1 cellular context compared by ENCODE assay signal in genomic region chr19:16470911-16471811, GRCh38.
TF ChIP-seq lines count a peak whose summit lies in the region.

No MANE protein-coding gene starts in this region.

TF ChIP-seq in HEK293, 187 proteins besides CTCF, POLR2A, EP300 and RAD21 (continued from another document and continues in another):
- TF ChIP-seq, protein P1, sequence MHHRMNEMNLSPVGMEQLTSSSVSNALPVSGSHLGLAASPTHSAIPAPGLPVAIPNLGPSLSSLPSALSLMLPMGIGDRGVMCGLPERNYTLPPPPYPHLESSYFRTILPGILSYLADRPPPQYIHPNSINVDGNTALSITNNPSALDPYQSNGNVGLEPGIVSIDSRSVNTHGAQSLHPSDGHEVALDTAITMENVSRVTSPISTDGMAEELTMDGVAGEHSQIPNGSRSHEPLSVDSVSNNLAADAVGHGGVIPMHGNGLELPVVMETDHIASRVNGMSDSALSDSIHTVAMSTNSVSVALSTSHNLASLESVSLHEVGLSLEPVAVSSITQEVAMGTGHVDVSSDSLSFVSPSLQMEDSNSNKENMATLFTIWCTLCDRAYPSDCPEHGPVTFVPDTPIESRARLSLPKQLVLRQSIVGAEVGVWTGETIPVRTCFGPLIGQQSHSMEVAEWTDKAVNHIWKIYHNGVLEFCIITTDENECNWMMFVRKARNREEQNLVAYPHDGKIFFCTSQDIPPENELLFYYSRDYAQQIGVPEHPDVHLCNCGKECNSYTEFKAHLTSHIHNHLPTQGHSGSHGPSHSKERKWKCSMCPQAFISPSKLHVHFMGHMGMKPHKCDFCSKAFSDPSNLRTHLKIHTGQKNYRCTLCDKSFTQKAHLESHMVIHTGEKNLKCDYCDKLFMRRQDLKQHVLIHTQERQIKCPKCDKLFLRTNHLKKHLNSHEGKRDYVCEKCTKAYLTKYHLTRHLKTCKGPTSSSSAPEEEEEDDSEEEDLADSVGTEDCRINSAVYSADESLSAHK (tag by site-specific recombination; IDR thresholded peaks at IDR 0.05): no peak
- TF ChIP-seq, protein P2, sequence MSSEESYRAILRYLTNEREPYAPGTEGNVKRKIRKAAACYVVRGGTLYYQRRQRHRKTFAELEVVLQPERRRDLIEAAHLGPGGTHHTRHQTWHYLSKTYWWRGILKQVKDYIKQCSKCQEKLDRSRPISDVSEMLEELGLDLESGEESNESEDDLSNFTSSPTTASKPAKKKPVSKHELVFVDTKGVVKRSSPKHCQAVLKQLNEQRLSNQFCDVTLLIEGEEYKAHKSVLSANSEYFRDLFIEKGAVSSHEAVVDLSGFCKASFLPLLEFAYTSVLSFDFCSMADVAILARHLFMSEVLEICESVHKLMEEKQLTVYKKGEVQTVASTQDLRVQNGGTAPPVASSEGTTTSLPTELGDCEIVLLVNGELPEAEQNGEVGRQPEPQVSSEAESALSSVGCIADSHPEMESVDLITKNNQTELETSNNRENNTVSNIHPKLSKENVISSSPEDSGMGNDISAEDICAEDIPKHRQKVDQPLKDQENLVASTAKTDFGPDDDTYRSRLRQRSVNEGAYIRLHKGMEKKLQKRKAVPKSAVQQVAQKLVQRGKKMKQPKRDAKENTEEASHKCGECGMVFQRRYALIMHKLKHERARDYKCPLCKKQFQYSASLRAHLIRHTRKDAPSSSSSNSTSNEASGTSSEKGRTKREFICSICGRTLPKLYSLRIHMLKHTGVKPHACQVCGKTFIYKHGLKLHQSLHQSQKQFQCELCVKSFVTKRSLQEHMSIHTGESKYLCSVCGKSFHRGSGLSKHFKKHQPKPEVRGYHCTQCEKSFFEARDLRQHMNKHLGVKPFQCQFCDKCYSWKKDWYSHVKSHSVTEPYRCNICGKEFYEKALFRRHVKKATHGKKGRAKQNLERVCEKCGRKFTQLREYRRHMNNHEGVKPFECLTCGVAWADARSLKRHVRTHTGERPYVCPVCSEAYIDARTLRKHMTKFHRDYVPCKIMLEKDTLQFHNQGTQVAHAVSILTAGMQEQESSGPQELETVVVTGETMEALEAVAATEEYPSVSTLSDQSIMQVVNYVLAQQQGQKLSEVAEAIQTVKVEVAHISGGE (tag by site-specific recombination; conservative IDR thresholded peaks at IDR 0.05; ENCODE audit: low read depth): peak; percentile 31; the same call in 1 of the 2 replicates
- TF ChIP-seq ZNF791 (tag by site-specific recombination; IDR thresholded peaks at IDR 0.05) (no peak), ZBTB21 (tag by site-specific recombination; IDR thresholded peaks at IDR 0.05) (no peak), SCRT2 (tag by site-specific recombination; IDR thresholded peaks at IDR 0.05) (no peak), ZNF24 (tag by site-specific recombination; IDR thresholded peaks at IDR 0.05) (peak; percentile 69; the same call in 1 of the 2 replicates), ZNF354C (tag by site-specific recombination; IDR thresholded peaks at IDR 0.05; ENCODE audit: borderline replicate concordance, low read depth) (no peak), PRDM6 (tag by site-specific recombination; IDR thresholded peaks at IDR 0.05) (no peak), ZFP37 (tag by site-specific recombination; IDR thresholded peaks at IDR 0.05) (no peak), ZNF362 (tag by site-specific recombination; IDR thresholded peaks at IDR 0.05) (no peak), ZNF174 (tag by site-specific recombination; IDR thresholded peaks at IDR 0.05) (no peak), ZNF776 (tag by site-specific recombination; IDR thresholded peaks at IDR 0.05; ENCODE audit: borderline replicate concordance) (no peak), ZNF391 (tag by site-specific recombination; IDR thresholded peaks at IDR 0.05; ENCODE audit: borderline replicate concordance, low read depth) (no peak), ZBTB17 (tag by site-specific recombination; IDR thresholded peaks at IDR 0.05) (peak; percentile 79), ZBTB20 (tag by site-specific recombination; IDR thresholded peaks at IDR 0.05) (peak; percentile 66; the same call in 1 of the 2 replicates), PATZ1 (tag by site-specific recombination; IDR thresholded peaks at IDR 0.05) (no peak), ZNF366 (tag by site-specific recombination; conservative IDR thresholded peaks at IDR 0.05) (0 out of 2 replicates have a peak, but pooled peaks have one; percentile 15), ZNF558 (tag by site-specific recombination; IDR thresholded peaks at IDR 0.05) (no peak), PRDM2 (tag by site-specific recombination; IDR thresholded peaks at IDR 0.05; ENCODE audit: borderline replicate concordance) (no peak), PRDM10 (tag by site-specific recombination; IDR thresholded peaks at IDR 0.05) (peak; percentile 85), ZBTB48 (tag by site-specific recombination; IDR thresholded peaks at IDR 0.05) (no peak), ZNF239 (tag by site-specific recombination; IDR thresholded peaks at IDR 0.05) (no peak), ZNF114 (tag by site-specific recombination; IDR thresholded peaks at IDR 0.05) (no peak), ZNF311 (tag by site-specific recombination; IDR thresholded peaks at IDR 0.05; ENCODE audit: borderline replicate concordance) (no peak)
- TF ChIP-seq, protein P3, sequence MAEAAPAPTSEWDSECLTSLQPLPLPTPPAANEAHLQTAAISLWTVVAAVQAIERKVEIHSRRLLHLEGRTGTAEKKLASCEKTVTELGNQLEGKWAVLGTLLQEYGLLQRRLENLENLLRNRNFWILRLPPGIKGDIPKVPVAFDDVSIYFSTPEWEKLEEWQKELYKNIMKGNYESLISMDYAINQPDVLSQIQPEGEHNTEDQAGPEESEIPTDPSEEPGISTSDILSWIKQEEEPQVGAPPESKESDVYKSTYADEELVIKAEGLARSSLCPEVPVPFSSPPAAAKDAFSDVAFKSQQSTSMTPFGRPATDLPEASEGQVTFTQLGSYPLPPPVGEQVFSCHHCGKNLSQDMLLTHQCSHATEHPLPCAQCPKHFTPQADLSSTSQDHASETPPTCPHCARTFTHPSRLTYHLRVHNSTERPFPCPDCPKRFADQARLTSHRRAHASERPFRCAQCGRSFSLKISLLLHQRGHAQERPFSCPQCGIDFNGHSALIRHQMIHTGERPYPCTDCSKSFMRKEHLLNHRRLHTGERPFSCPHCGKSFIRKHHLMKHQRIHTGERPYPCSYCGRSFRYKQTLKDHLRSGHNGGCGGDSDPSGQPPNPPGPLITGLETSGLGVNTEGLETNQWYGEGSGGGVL (tag by site-specific recombination; IDR thresholded peaks at IDR 0.05): no peak
- TF ChIP-seq, protein P4, sequence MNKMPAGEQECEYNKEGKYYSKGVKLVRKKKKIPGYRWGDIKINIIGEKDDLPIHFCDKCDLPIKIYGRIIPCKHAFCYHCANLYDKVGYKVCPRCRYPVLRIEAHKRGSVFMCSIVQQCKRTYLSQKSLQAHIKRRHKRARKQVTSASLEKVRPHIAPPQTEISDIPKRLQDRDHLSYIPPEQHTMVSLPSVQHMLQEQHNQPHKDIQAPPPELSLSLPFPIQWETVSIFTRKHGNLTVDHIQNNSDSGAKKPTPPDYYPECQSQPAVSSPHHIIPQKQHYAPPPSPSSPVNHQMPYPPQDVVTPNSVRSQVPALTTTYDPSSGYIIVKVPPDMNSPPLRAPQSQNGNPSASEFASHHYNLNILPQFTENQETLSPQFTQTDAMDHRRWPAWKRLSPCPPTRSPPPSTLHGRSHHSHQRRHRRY (tag by site-specific recombination; IDR thresholded peaks at IDR 0.05): no peak
